Comparison of ENCODE assay signal across 2 cellular contexts in genomic region chr10:74094231-74094630, GRCh38.
TF ChIP-seq lines count a peak whose summit lies in the region.

No MANE protein-coding gene starts in this region.

TF ChIP-seq in GM23338, 12 proteins besides CTCF, POLR2A, EP300 and RAD21:
- TF ChIP-seq EZH2 (IDR thresholded peaks at IDR 0.05; ENCODE audit: low read depth, unreplicated experiment) (no peak), POLR2AphosphoS5 (IDR thresholded peaks at IDR 0.05; ENCODE audit: low read depth) (no peak), CREB1 (CRISPR knock-in tag; IDR thresholded peaks at IDR 0.05; ENCODE audit: low read depth) (no peak), NANOG (IDR thresholded peaks at IDR 0.05; ENCODE audit: borderline replicate concordance) (no peak), ZNF114 (CRISPR knock-in tag; IDR thresholded peaks at IDR 0.05) (no peak), REST (IDR thresholded peaks at IDR 0.05; ENCODE audit: unreplicated experiment) (no peak), JUNB (IDR thresholded peaks at IDR 0.05; ENCODE audit: unreplicated experiment) (no peak), ETS1 (IDR thresholded peaks at IDR 0.05) (no peak), ZNF462 (CRISPR knock-in tag; IDR thresholded peaks at IDR 0.05) (no peak), EZH2phosphoT487 (IDR thresholded peaks at IDR 0.05; ENCODE audit: unreplicated experiment) (no peak), STAT1 (IDR thresholded peaks at IDR 0.05; ENCODE audit: unreplicated experiment) (no peak), ZNF331 (CRISPR knock-in tag; IDR thresholded peaks at IDR 0.05; ENCODE audit: low read depth) (no peak)

TF ChIP-seq in H1, 55 proteins besides CTCF, POLR2A, EP300 and RAD21:
- TF ChIP-seq RXRA (IDR thresholded peaks at IDR 0.05; ENCODE audit: insufficient read depth, low read depth, low read length) (no peak), CHD1 (IDR thresholded peaks at IDR 0.05; ENCODE audit: low read depth, low read length) (no peak), CHD7 (IDR thresholded peaks at IDR 0.05; ENCODE audit: insufficient replicate concordance, low read length) (no peak), USF2 (IDR thresholded peaks at IDR 0.05; ENCODE audit: low read length) (no peak), EGR1 (IDR thresholded peaks at IDR 0.05; ENCODE audit: borderline replicate concordance, low read depth, low read length) (no peak), BCL11A (IDR thresholded peaks at IDR 0.05; ENCODE audit: low read depth in 2 of 2, low read length in 2 of 2) (no peak), SIRT6 (IDR thresholded peaks at IDR 0.05; ENCODE audit: low read length) (no peak), POU5F1 (IDR thresholded peaks at IDR 0.05; ENCODE audit: low read depth, low read length) (no peak), TEAD4 (IDR thresholded peaks at IDR 0.05; ENCODE audit: low read depth, low read length) (no peak), TCF12 (IDR thresholded peaks at IDR 0.05; ENCODE audit: low read depth, low read length) (no peak), FOSL1 (IDR thresholded peaks at IDR 0.05; ENCODE audit: insufficient read depth, low read depth, low read length) (no peak)
